In the genomic region with DNA sequence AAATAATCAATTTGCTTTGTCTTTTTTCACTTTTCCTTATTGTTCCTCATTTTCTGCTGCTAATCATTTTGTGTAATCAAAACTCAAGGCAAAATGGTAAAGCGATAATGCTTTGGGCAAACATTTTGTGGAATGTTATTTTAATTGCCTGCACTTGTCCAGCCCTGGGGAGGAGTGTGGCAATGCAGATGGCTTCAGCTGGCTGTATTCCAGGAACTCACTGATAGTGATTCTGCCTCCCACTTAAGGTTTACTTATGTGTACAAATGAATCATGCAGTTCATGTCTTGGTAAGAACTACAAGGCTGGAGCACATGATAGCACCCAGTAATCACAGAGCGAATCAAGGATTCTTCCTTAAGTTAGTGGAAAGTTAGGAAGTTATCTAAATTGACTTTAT, we compare ENCODE assay signal across 9 cellular contexts.
DNase-seq lines count a peak whose midpoint lies in the region; ATAC-seq and TF ChIP-seq lines count a peak whose summit lies in the region.
"Had no signal": no experiment of that assay in that cellular context is flagged by ENCODE, and none has a peak within 500 bp of the region (broad histone marks: within the 10 kb centered on the region; RNA-seq: fewer than 3 reads in every experiment).

No MANE protein-coding gene starts in this region.

- 59% methylated on average over 2 of the region's 2 CpGs for WGBS in mammary epithelial cell (ENCODE audit: low coverage, missing lambda C conversion rate)

- H3K27ac ChIP-seq in HEK293 (ENCODE audit: extremely low read depth, low read depth, low read length), result no peak overlapping the region
- no peak overlapping the region for H3K27ac ChIP-seq in mammary epithelial cell (ENCODE audit: insufficient read depth, low read depth, low read length)
- H3K27ac ChIP-seq: adrenal gland had no signal

- H3K36me3 ChIP-seq in HEK293 (ENCODE audit: control insufficient read depth in 2 of 2, insufficient read depth in 1 of 2, low read length in 2 of 2), result no peaks in the 10 kb centered on the region
- no peaks in the 10 kb centered on the region for H3K36me3 ChIP-seq in mammary epithelial cell (ENCODE audit: insufficient read depth, low read length)
- H3K36me3 ChIP-seq: adrenal gland had no signal

- in situ Hi-C loops in mammary epithelial cell (cut with MboI; ENCODE audit: low sequenced_read_pairs in 2 of 2), result no loop called here

- no peak overlapping the region for H3K4me3 ChIP-seq in HEK293 (ENCODE audit: low read depth, low read length)
- H3K4me3 ChIP-seq in mammary epithelial cell (replicated peaks in 1 of 3; ENCODE audit: insufficient read depth in 1 of 3, low read depth in 2 of 3, low read length in 3 of 3), result no peak overlapping the region
- H3K4me3 ChIP-seq: adrenal gland had no signal

- no peaks in the 10 kb centered on the region for H3K79me2 ChIP-seq in mammary epithelial cell (ENCODE audit: insufficient read depth, low read length)

- H3K9me3 ChIP-seq in HEK293 (ENCODE audit: control insufficient read depth, insufficient read depth, low read depth, low read length) (no peaks in the 10 kb centered on the region), mammary epithelial cell (replicated peaks; ENCODE audit: insufficient read depth, low read length) (no peaks in the 10 kb centered on the region)
- H3K9me3 ChIP-seq: adrenal gland had no signal

- ATAC-seq in GM18861 (IDR thresholded peaks at IDR 0.05; ENCODE audit: unreplicated experiment) (no peak), GM21381 (IDR thresholded peaks at IDR 0.05; ENCODE audit: unreplicated experiment) (no peak)
- ATAC-seq: activated CD8-positive, alpha-beta T cell treated with anti-CD3 and anti-CD28 coated beads for 36 hours had no signal

- dilution Hi-C loops in mammary epithelial cell (cut with HindIII; ENCODE audit: low sequenced_read_pairs), result no loop called here

- no peaks in the 10 kb centered on the region for H3K27me3 ChIP-seq in mammary epithelial cell (ENCODE audit: insufficient read depth, low read length)
- H3K27me3 ChIP-seq: adrenal gland had no signal

- intact Hi-C loops in mammary epithelial cell (cut with micrococcal nuclease), result no loop called here

- CTCF ChIA-PET in HEK293 (lab: Yijun Ruan, JAX) (interaction anchor here (0.6 to 2.2 kb wide), 2 partner anchors 12 to 71 kb away, joined by 4 to 6 read pairs; no protein-coding TSS in a partner anchor), mammary epithelial cell (lab: Charles Lee; ENCODE audit: low non-redundant PET) (no interaction called here)

- DNase-seq in NCI-H510A treated with DMSO at 0.1 percent for 48 hours (lab: John Stamatoyannopoulos, UW) (peak; percentile 51), mammary epithelial cell (peak; percentile 54), myocyte (ENCODE audit: low read depth) (peak; percentile 46), iPS-NIHi11 (ENCODE audit: low spot score) (no peak)
- DNase-seq: activated CD8-positive, alpha-beta T cell treated with anti-CD3 and anti-CD28 coated beads for 36 hours; adrenal gland had no signal

- peaks cover 14% of the 10 kb centered on the region; the same call in 1 of the 2 replicates for H3K4me1 ChIP-seq in HEK293 (ENCODE audit: control insufficient read depth, insufficient read depth, low read length)
- no peaks in the 10 kb centered on the region for H3K4me1 ChIP-seq in mammary epithelial cell (ENCODE audit: insufficient read depth, low read length)
- H3K4me1 ChIP-seq: adrenal gland had no signal

- H2AFZ ChIP-seq in mammary epithelial cell (ENCODE audit: low read depth, low read length), result no peak overlapping the region

- no peaks in the 10 kb centered on the region for H4K20me1 ChIP-seq in mammary epithelial cell (ENCODE audit: insufficient read depth, low read length)

- no peak overlapping the region for H3K4me2 ChIP-seq in mammary epithelial cell (ENCODE audit: insufficient read depth, low read depth, low read length)

- no TSS peak for BruUV-seq in mammary epithelial cell (replicated peaks; lab: Mats Ljungman, UMichigan)

- H3K9ac ChIP-seq in mammary epithelial cell (ENCODE audit: insufficient read depth, low read length), result no peak overlapping the region

- POLR2A ChIA-PET in HEK293 (lab: Yijun Ruan, JAX), result interaction anchor here (0.7 kb wide), 1 partner anchor 162 kb away, joined by 3 read pairs; no protein-coding TSS in a partner anchor

- TF ChIP-seq CTCF in HEK293 (tag by site-specific recombination; IDR thresholded peaks at IDR 0.05), result no peak
- no peak for TF ChIP-seq CTCF in mammary epithelial cell (conservative IDR thresholded peaks at IDR 0.05 in 1 of 2, IDR thresholded peaks at IDR 0.05 in 1 of 2; ENCODE audit: extremely low read depth in 1 of 2, insufficient read depth in 1 of 2, low read depth in 1 of 2, low read length in 2 of 2)

TF ChIP-seq in HEK293, 187 proteins besides CTCF, POLR2A, EP300 and RAD21 (continues in another document):
- TF ChIP-seq IKZF3 (tag by site-specific recombination; IDR thresholded peaks at IDR 0.05) (0 out of 2 replicates have a peak, but pooled peaks have one; percentile 9), SCRT1 (tag by site-specific recombination; IDR thresholded peaks at IDR 0.05; ENCODE audit: borderline replicate concordance) (no peak), WT1 (tag by site-specific recombination; IDR thresholded peaks at IDR 0.05) (peak; percentile 46; the same call in 1 of the 2 replicates), ZNF366 (tag by site-specific recombination; conservative IDR thresholded peaks at IDR 0.05) (0 out of 2 replicates have a peak, but pooled peaks have one; percentile 16), GLIS1 (tag by site-specific recombination; IDR thresholded peaks at IDR 0.05) (peak; percentile 77), OSR2 (tag by site-specific recombination; IDR thresholded peaks at IDR 0.05) (peak; percentile 30; the same call in 1 of the 2 replicates), ZNF843 (tag by site-specific recombination; IDR thresholded peaks at IDR 0.05) (peak; percentile 47; the same call in 1 of the 2 replicates), ZNF266 (tag by site-specific recombination; IDR thresholded peaks at IDR 0.05; ENCODE audit: low read depth) (no peak)
- TF ChIP-seq, protein P1, sequence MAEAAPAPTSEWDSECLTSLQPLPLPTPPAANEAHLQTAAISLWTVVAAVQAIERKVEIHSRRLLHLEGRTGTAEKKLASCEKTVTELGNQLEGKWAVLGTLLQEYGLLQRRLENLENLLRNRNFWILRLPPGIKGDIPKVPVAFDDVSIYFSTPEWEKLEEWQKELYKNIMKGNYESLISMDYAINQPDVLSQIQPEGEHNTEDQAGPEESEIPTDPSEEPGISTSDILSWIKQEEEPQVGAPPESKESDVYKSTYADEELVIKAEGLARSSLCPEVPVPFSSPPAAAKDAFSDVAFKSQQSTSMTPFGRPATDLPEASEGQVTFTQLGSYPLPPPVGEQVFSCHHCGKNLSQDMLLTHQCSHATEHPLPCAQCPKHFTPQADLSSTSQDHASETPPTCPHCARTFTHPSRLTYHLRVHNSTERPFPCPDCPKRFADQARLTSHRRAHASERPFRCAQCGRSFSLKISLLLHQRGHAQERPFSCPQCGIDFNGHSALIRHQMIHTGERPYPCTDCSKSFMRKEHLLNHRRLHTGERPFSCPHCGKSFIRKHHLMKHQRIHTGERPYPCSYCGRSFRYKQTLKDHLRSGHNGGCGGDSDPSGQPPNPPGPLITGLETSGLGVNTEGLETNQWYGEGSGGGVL (tag by site-specific recombination; IDR thresholded peaks at IDR 0.05), result 0 out of 2 replicates have a peak, but pooled peaks have one; percentile 15
- TF ChIP-seq, protein P2, sequence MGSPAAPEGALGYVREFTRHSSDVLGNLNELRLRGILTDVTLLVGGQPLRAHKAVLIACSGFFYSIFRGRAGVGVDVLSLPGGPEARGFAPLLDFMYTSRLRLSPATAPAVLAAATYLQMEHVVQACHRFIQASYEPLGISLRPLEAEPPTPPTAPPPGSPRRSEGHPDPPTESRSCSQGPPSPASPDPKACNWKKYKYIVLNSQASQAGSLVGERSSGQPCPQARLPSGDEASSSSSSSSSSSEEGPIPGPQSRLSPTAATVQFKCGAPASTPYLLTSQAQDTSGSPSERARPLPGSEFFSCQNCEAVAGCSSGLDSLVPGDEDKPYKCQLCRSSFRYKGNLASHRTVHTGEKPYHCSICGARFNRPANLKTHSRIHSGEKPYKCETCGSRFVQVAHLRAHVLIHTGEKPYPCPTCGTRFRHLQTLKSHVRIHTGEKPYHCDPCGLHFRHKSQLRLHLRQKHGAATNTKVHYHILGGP (tag by site-specific recombination; IDR thresholded peaks at IDR 0.05), result 0 out of 2 replicates have a peak, but pooled peaks have one; percentile 6
